In genomic region chr11:100872951-100873350, GRCh38 we compare ENCODE assay signal across 19 cellular contexts.
DNase-seq lines count a peak whose midpoint lies in the region; ATAC-seq, FAIRE-seq and TF ChIP-seq lines count a peak whose summit lies in the region.
"Had no signal": no experiment of that assay in that cellular context is flagged by ENCODE, and none has a peak within 500 bp of the region (broad histone marks: within the 10 kb centered on the region; RNA-seq: fewer than 3 reads in every experiment).

No MANE protein-coding gene starts in this region.

- H3K27me3 ChIP-seq in astrocyte (ENCODE audit: insufficient read depth, low read length) (no peaks in the 10 kb centered on the region), neural cell (ENCODE audit: insufficient read depth, low read depth, low read length) (no peaks in the 10 kb centered on the region)

- H2AFZ ChIP-seq in astrocyte (ENCODE audit: low read depth, low read length): no peak overlapping the region
- H2AFZ ChIP-seq in neural cell (ENCODE audit: low read depth, low read length): no peak overlapping the region
- H2AFZ ChIP-seq: GM23338 had no signal

- H3K27ac ChIP-seq in astrocyte (ENCODE audit: low read depth, low read length): peak overlapping the region; percentile 54
- no peak overlapping the region for H3K27ac ChIP-seq in neural cell (ENCODE audit: low read length)
- H3K27ac ChIP-seq: SK-N-MC had no signal

- H3K4me3 ChIP-seq in astrocyte (ENCODE audit: insufficient read depth, low read depth, low read length): no peak overlapping the region
- no peak overlapping the region for H3K4me3 ChIP-seq in neural cell (ENCODE audit: low read length)
- H3K4me3 ChIP-seq: GM23338, SK-N-MC had no signal

- peak; percentile 32 for FAIRE-seq in astrocyte (lab: Jason Lieb, UNC)
- FAIRE-seq: GM19239 had no signal

- H3K9ac ChIP-seq in astrocyte (ENCODE audit: low read length) (no peak overlapping the region), neural cell (ENCODE audit: low read length) (no peak overlapping the region)

- H3K36me3 ChIP-seq in astrocyte (ENCODE audit: insufficient read depth, low read length) (no peaks in the 10 kb centered on the region), neural cell (ENCODE audit: insufficient read depth, low read length) (no peaks in the 10 kb centered on the region)

- H3F3A ChIP-seq in neural cell (ENCODE audit: insufficient read depth, low read length, poor library complexity, severe bottlenecking): no peaks in the 10 kb centered on the region

- ATAC-seq in HG02852 (IDR thresholded peaks at IDR 0.05; ENCODE audit: unreplicated experiment): no peak
- ATAC-seq in left lobe of liver: no peak
- no peak for ATAC-seq in naive thymus-derived CD8-positive, alpha-beta T cell
- ATAC-seq: GM23338, HCT116, Panc1, T-cell had no signal

- H3K9me3 ChIP-seq in astrocyte (ENCODE audit: insufficient read depth, low read depth, low read length) (no peaks in the 10 kb centered on the region), neural cell (ENCODE audit: low read length) (no peaks in the 10 kb centered on the region)

- H3K79me2 ChIP-seq in astrocyte (ENCODE audit: insufficient read depth, low read length) (no peaks in the 10 kb centered on the region), neural cell (replicated peaks; ENCODE audit: insufficient read depth, low read length) (no peaks in the 10 kb centered on the region)

- peaks cover 2% of the 10 kb centered on the region for H3K36me3 Mint-ChIP-seq in astrocyte (ENCODE audit: low read depth, unreplicated experiment)
- no peaks in the 10 kb centered on the region for H3K36me3 Mint-ChIP-seq in naive thymus-derived CD8-positive, alpha-beta T cell
- H3K36me3 Mint-ChIP-seq: T-cell had no signal

- H4K20me1 ChIP-seq in astrocyte (ENCODE audit: insufficient read depth, low read length) (no peaks in the 10 kb centered on the region), neural cell (ENCODE audit: insufficient read depth) (no peaks in the 10 kb centered on the region)

- TF ChIP-seq RAD21 in neural cell (conservative IDR thresholded peaks at IDR 0.05): no peak

- H3K4me1 ChIP-seq in astrocyte (ENCODE audit: insufficient read depth, low read length): peaks cover 24% of the 10 kb centered on the region

- no peak overlapping the region for H3K4me3 Mint-ChIP-seq in astrocyte (ENCODE audit: unreplicated experiment)
- H3K4me3 Mint-ChIP-seq in naive thymus-derived CD8-positive, alpha-beta T cell: no peak overlapping the region
- H3K4me3 Mint-ChIP-seq: GM23338, T-cell had no signal

- no peaks in the 10 kb centered on the region for H3K9me3 Mint-ChIP-seq in astrocyte (ENCODE audit: unreplicated experiment)
- peaks cover 0 to 2% (median 0%) of the 10 kb centered on the region in 9 donors for H3K9me3 Mint-ChIP-seq in naive thymus-derived CD8-positive, alpha-beta T cell
- H3K9me3 Mint-ChIP-seq: GM23338 had no signal

- DNase-seq in EL: peak; percentile 52
- peak; percentile 34 for DNase-seq in HT1080 (ENCODE audit: low read depth)
- DNase-seq in astrocyte (ENCODE audit: low read depth): no peak
- DNase-seq in left lobe of liver (ENCODE audit: low spot score): no peak
- DNase-seq in naive thymus-derived CD8-positive, alpha-beta T cell: no peak
- DNase-seq: ACHN, C1 segment of cervical spinal cord, DND-41, GF-D8, KG1, NCI-H187 treated with DMSO at 0.1 percent for 48 hours, T-cell had no signal

- H3K4me1 Mint-ChIP-seq in astrocyte (ENCODE audit: low read depth, unreplicated experiment): peaks cover 49% of the 10 kb centered on the region
- no peaks in the 10 kb centered on the region for H3K4me1 Mint-ChIP-seq in naive thymus-derived CD8-positive, alpha-beta T cell
- H3K4me1 Mint-ChIP-seq: T-cell had no signal

- peak; percentile 56 for TF ChIP-seq EP300 in neural cell (conservative IDR thresholded peaks at IDR 0.05; ENCODE audit: poor library complexity, severe bottlenecking)

- H3K27me3 Mint-ChIP-seq in astrocyte (ENCODE audit: low read depth, unreplicated experiment): no peaks in the 10 kb centered on the region
- H3K27me3 Mint-ChIP-seq in naive thymus-derived CD8-positive, alpha-beta T cell: no peaks in the 10 kb centered on the region
- H3K27me3 Mint-ChIP-seq: T-cell had no signal

- POLR2A ChIA-PET in naive thymus-derived CD8-positive, alpha-beta T cell (lab: Charles Lee): no interaction called here

- no peaks in the 10 kb centered on the region for H3K9me2 ChIP-seq in neural cell (ENCODE audit: insufficient read depth, low read length)

- TF ChIP-seq CTCF in astrocyte (IDR thresholded peaks at IDR 0.05; ENCODE audit: insufficient read depth, low read depth, low read length) (no peak), neural cell (IDR thresholded peaks at IDR 0.05; ENCODE audit: poor library complexity, severe bottlenecking) (no peak)

- peak overlapping the region; percentile 47 for H3K27ac Mint-ChIP-seq in astrocyte (ENCODE audit: unreplicated experiment)
- H3K27ac Mint-ChIP-seq in naive thymus-derived CD8-positive, alpha-beta T cell: no peak overlapping the region
- H3K27ac Mint-ChIP-seq: T-cell had no signal

- H3K4me2 ChIP-seq in astrocyte (ENCODE audit: low read length) (peak overlapping the region; percentile 32), neural cell (ENCODE audit: low read length) (no peak overlapping the region)
- H3K4me2 ChIP-seq: GM23338 had no signal

TF ChIP-seq in neural cell, 6 proteins besides CTCF, POLR2A, EP300 and RAD21:
- TF ChIP-seq SMC3 (conservative IDR thresholded peaks at IDR 0.05; ENCODE audit: poor library complexity): no peak
- no peak for TF ChIP-seq EZH2 (IDR thresholded peaks at IDR 0.05; ENCODE audit: borderline replicate concordance, insufficient read depth, low read length, poor library complexity, severe bottlenecking)
- no peak for TF ChIP-seq MXI1 (conservative IDR thresholded peaks at IDR 0.05; ENCODE audit: poor library complexity, severe bottlenecking)
- TF ChIP-seq REST (IDR thresholded peaks at IDR 0.05; ENCODE audit: borderline replicate concordance): no peak
TF ChIP-seq in neural cell: peak in this region for 0.

Comparison
In these comparisons a context has a peak if more than half of its experiments do, and no peak if none do; other contexts are left out.
1. DNase-seq: peak in EL (single experiment) and HT1080 (single experiment); none in astrocyte (single experiment), left lobe of liver (single experiment) and naive thymus-derived CD8-positive, alpha-beta T cell (0 of 10).